In genomic region chr11:5234390-5234834, GRCh38 we compare ENCODE assay signal across 10 cellular contexts. TPM values are rescaled to one million over a fixed set of nuclear protein-coding genes. Genes with fewer than 3 reads are reported as not detected.
DNase-seq lines count a peak whose midpoint lies in the region; ATAC-seq, FAIRE-seq and TF ChIP-seq lines count a peak whose summit lies in the region.
"Had no signal": no experiment of that assay in that cellular context is flagged by ENCODE, and none has a peak within 500 bp of the region (broad histone marks: within the 10 kb centered on the region; RNA-seq: fewer than 3 reads in every experiment).

Gene HBD, minus strand, starts transcription at chr11:5234483. Its CDS starts 50 bp downstream, at chr11:5234433.

- H3K27me3 ChIP-seq in Loucy (ENCODE audit: insufficient read depth, low read length, poor library complexity, severe bottlenecking) = no peaks in the 10 kb centered on the region
- H3K27me3 ChIP-seq in small intestine (ENCODE audit: control insufficient read depth in 2 of 2, insufficient read depth in 2 of 2, low read length in 2 of 2) = no peaks in the 10 kb centered on the region
- H3K27me3 ChIP-seq: adrenal gland had no signal

- no peak within 1 kb of the TSS for H3K27ac ChIP-seq in small intestine (ENCODE audit: low read depth in 1 of 2, low read length in 1 of 2)
- H3K27ac ChIP-seq: adrenal gland had no signal

- H3K4me2 ChIP-seq in Loucy (ENCODE audit: low read depth, low read length, poor library complexity, severe bottlenecking) = peak within 1 kb of the TSS; percentile 68

- peak; percentile 64 for DNase-seq in iris pigment epithelial cell (ENCODE audit: low read depth)
- DNase-seq in activated CD4-positive, alpha-beta T cell treated with anti-CD3 and anti-CD28 coated beads, Interleukin-2, amount 50 U/mL, for 48 hours = no peak
- DNase-seq in stimulated activated CD4-positive, alpha-beta T cell treated with anti-CD3 and anti-CD28 coated beads, Interleukin-4, amount 100 ng/mL, for 4 hours = no peak
- DNase-seq in NCI-H2196 treated with DMSO at 0.1 percent for 48 hours (lab: John Stamatoyannopoulos, UW; ENCODE audit: unreplicated experiment) = no peak
- DNase-seq in small intestine = no peak
- DNase-seq: adrenal gland, NCI-H1436 had no signal

- FAIRE-seq in small intestine (lab: Jason Lieb, UNC) = no peak

- TF ChIP-seq CTCF in Loucy (conservative IDR thresholded peaks at IDR 0.05; ENCODE audit: low read length) = no peak

- peak within 1 kb of the TSS; percentile 53 for H3K4me3 ChIP-seq in Loucy (ENCODE audit: low read length, poor library complexity, severe bottlenecking)
- no peak within 1 kb of the TSS for H3K4me3 ChIP-seq in small intestine (ENCODE audit: low read depth in 1 of 2, low read length in 2 of 2)
- H3K4me3 ChIP-seq: adrenal gland had no signal

- ATAC-seq in GM18868 (IDR thresholded peaks at IDR 0.05; ENCODE audit: unreplicated experiment) (peak; percentile 89), HG02642 (IDR thresholded peaks at IDR 0.05; ENCODE audit: poor library complexity, unreplicated experiment) (peak; percentile 76)

- H3F3A ChIP-seq in Loucy (ENCODE audit: low read depth) = no peaks in the 10 kb centered on the region

- peak within 1 kb of the TSS; percentile 72; the same call in 1 of the 2 replicates for H2AFZ ChIP-seq in Loucy (ENCODE audit: low read length)

- no peaks in the 10 kb centered on the region for H3K4me1 ChIP-seq in Loucy (ENCODE audit: insufficient read depth, low read length, poor library complexity, severe bottlenecking)
- H3K4me1 ChIP-seq in small intestine (ENCODE audit: control insufficient read depth in 2 of 2, insufficient read depth in 1 of 2, low read depth in 1 of 2, low read length in 1 of 2) = no peaks in the 10 kb centered on the region
- H3K4me1 ChIP-seq: adrenal gland had no signal

- no peaks in the 10 kb centered on the region for H3K9me3 ChIP-seq in Loucy (ENCODE audit: insufficient read depth, low read depth, low read length)
- no peaks in the 10 kb centered on the region for H3K9me3 ChIP-seq in small intestine (ENCODE audit: control insufficient read depth, low read depth)
- H3K9me3 ChIP-seq: adrenal gland had no signal

- H3K9me2 ChIP-seq in Loucy (replicated peaks; ENCODE audit: low read depth, low read length) = no peaks in the 10 kb centered on the region

- 46 to 60% (median 54%) methylated on average over 2 of the region's 2 CpGs for WGBS in small intestine, 3 donors

- no peaks in the 10 kb centered on the region for H3K36me3 ChIP-seq in Loucy (ENCODE audit: insufficient read depth, low read length)
- no peaks in the 10 kb centered on the region for H3K36me3 ChIP-seq in small intestine (ENCODE audit: control insufficient read depth in 2 of 2, insufficient read depth in 2 of 2, low read length in 2 of 2)
- H3K36me3 ChIP-seq: adrenal gland had no signal

- H4K20me1 ChIP-seq in Loucy (ENCODE audit: insufficient read depth, low read length, poor library complexity, severe bottlenecking) = no peaks in the 10 kb centered on the region

- no peaks in the 10 kb centered on the region for H3K79me2 ChIP-seq in Loucy (ENCODE audit: insufficient read depth, low read length)

- H3K9ac ChIP-seq in Loucy (ENCODE audit: low read depth, low read length, poor library complexity, severe bottlenecking) = peak within 1 kb of the TSS; percentile 57

RNA-seq across cellular contexts. Expression of gene HBD, which starts in this region (rescaled TPM):
- not detected for polyA plus RNA-seq in small intestine
- polyA plus RNA-seq: adrenal gland had no signal
